8 cellular contexts compared by ENCODE assay signal in genomic region chr9:113409883-113410206, GRCh38. TPM values are rescaled to one million over a fixed set of nuclear protein-coding genes. Genes with fewer than 3 reads are reported as not detected.
DNase-seq lines count a peak whose midpoint lies in the region; ATAC-seq, FAIRE-seq and TF ChIP-seq lines count a peak whose summit lies in the region.

No MANE protein-coding gene starts in this region.

- H3K9ac ChIP-seq in astrocyte (ENCODE audit: low read length) = peak overlapping the region; percentile 96

- peaks cover 2% of the 10 kb centered on the region for H3K36me3 Mint-ChIP-seq in astrocyte (ENCODE audit: low read depth, unreplicated experiment)

- H3K4me1 ChIP-seq in astrocyte (ENCODE audit: insufficient read depth, low read length) (peaks cover 5% of the 10 kb centered on the region), lower lobe of right lung (peaks cover 27% of the 10 kb centered on the region)

- no peak for FAIRE-seq in astrocyte (lab: Jason Lieb, UNC)
- FAIRE-seq in urothelium cell line (lab: Jason Lieb, UNC) = no peak

- H3K27me3 Mint-ChIP-seq in astrocyte (ENCODE audit: low read depth, unreplicated experiment) = no peaks in the 10 kb centered on the region

- H3K4me2 ChIP-seq in astrocyte (ENCODE audit: low read length) = peak overlapping the region; percentile 93

- ATAC-seq in HG03095 (IDR thresholded peaks at IDR 0.05; ENCODE audit: unreplicated experiment) = peak; percentile 4
- peak in 1 of 2 donors; percentile 2 for ATAC-seq in lower lobe of right lung

- peaks cover 7% of the 10 kb centered on the region for H3K4me1 Mint-ChIP-seq in astrocyte (ENCODE audit: low read depth, unreplicated experiment)

- intact Hi-C loops in lower lobe of right lung (cut with DNase I) = no loop called here

- peak overlapping the region; percentile 91 for H3K4me3 ChIP-seq in GM06990 (replicated peaks; ENCODE audit: low read depth, low read length)
- H3K4me3 ChIP-seq in astrocyte (ENCODE audit: insufficient read depth, low read depth, low read length) = peak overlapping the region; percentile 88
- H3K4me3 ChIP-seq in lower lobe of right lung = peak overlapping the region; percentile 87

- DNase-seq in GM06990 (ENCODE audit: extremely low read depth, insufficient read length) (no peak), astrocyte (ENCODE audit: low read depth) (no peak), lower lobe of right lung (no peak), urothelium cell line (ENCODE audit: low spot score) (peak; percentile 14), cerebellar nuclear complex (lab: John Stamatoyannopoulos, UW) (no peak), globus pallidus (ENCODE audit: low spot score) (no peak)
- DNase-seq in NK-92 treated with Interleukin-12 subunit alpha and Interleukin-12 subunit beta, amount 100 ng/mL, for 24 hours (lab: John Stamatoyannopoulos, UW) = no peak

- no peaks in the 10 kb centered on the region for H3K9me3 ChIP-seq in astrocyte (ENCODE audit: insufficient read depth, low read depth, low read length)
- H3K9me3 ChIP-seq in lower lobe of right lung = no peaks in the 10 kb centered on the region

- H3K27ac ChIP-seq in astrocyte (ENCODE audit: low read depth, low read length) (peak overlapping the region; percentile 97), lower lobe of right lung (peak overlapping the region; percentile 93)

- H2AFZ ChIP-seq in astrocyte (ENCODE audit: low read depth, low read length) = peak overlapping the region; percentile 91

- no peaks in the 10 kb centered on the region for H3K27me3 ChIP-seq in GM06990 (replicated peaks; ENCODE audit: control insufficient read depth, insufficient read depth, low read length)
- no peaks in the 10 kb centered on the region for H3K27me3 ChIP-seq in astrocyte (ENCODE audit: insufficient read depth, low read length)
- H3K27me3 ChIP-seq in lower lobe of right lung (ENCODE audit: low read depth) = no peaks in the 10 kb centered on the region

- H3K27ac Mint-ChIP-seq in astrocyte (ENCODE audit: unreplicated experiment) = peak overlapping the region; percentile 100

- no peaks in the 10 kb centered on the region for H3K9me3 Mint-ChIP-seq in astrocyte (ENCODE audit: unreplicated experiment)

- peaks cover 6% of the 10 kb centered on the region for H4K20me1 ChIP-seq in astrocyte (ENCODE audit: insufficient read depth, low read length)

- no peak for TF ChIP-seq CTCF in GM06990 (IDR thresholded peaks at IDR 0.05; ENCODE audit: insufficient read depth, low read length, poor library complexity, severe bottlenecking)
- no peak for TF ChIP-seq CTCF in astrocyte (IDR thresholded peaks at IDR 0.05; ENCODE audit: insufficient read depth, low read depth, low read length)
- TF ChIP-seq CTCF in lower lobe of right lung (IDR thresholded peaks at IDR 0.05) = no peak

- peak overlapping the region; percentile 98 for H3K4me3 Mint-ChIP-seq in astrocyte (ENCODE audit: unreplicated experiment)

- peaks cover 28% of the 10 kb centered on the region for H3K79me2 ChIP-seq in astrocyte (ENCODE audit: insufficient read depth, low read length)

- H3K36me3 ChIP-seq in GM06990 (ENCODE audit: control insufficient read depth, insufficient read depth, low read length) = peaks cover 9% of the 10 kb centered on the region
- peaks cover 9% of the 10 kb centered on the region for H3K36me3 ChIP-seq in astrocyte (ENCODE audit: insufficient read depth, low read length)
- peaks cover 24% of the 10 kb centered on the region for H3K36me3 ChIP-seq in lower lobe of right lung

RNA-seq across cellular contexts. Expression of gene POLE3, which starts 0.6 kb away (rescaled TPM):
- total RNA-seq in astrocyte (36.6 and 37.4 TPM in 2 replicates), lower lobe of right lung (29.7 TPM)

RNA-seq across cellular contexts. Expression of gene C9orf43, which starts 0.7 kb away (rescaled TPM):
- total RNA-seq in astrocyte = 0.65 and 0.66 TPM in 2 replicates
- 0.35 TPM for total RNA-seq in lower lobe of right lung

RNA-seq across cellular contexts. Expression of gene ALAD, which starts 8.8 kb away (rescaled TPM):
- total RNA-seq in astrocyte (19.9 and 20.7 TPM in 2 replicates), lower lobe of right lung (32.7 TPM)

RNA-seq across cellular contexts. Expression of gene HDHD3, which starts 33.1 kb away (rescaled TPM):
- 8.8 and 9.4 TPM in 2 replicates for total RNA-seq in astrocyte
- total RNA-seq in lower lobe of right lung = 9.3 TPM

RNA-seq across cellular contexts. Expression of gene RGS3, which starts 53.7 kb away (rescaled TPM):
- total RNA-seq in astrocyte (92.5 and 106 TPM in 2 replicates), lower lobe of right lung (66.2 TPM)
